In the genomic region with DNA sequence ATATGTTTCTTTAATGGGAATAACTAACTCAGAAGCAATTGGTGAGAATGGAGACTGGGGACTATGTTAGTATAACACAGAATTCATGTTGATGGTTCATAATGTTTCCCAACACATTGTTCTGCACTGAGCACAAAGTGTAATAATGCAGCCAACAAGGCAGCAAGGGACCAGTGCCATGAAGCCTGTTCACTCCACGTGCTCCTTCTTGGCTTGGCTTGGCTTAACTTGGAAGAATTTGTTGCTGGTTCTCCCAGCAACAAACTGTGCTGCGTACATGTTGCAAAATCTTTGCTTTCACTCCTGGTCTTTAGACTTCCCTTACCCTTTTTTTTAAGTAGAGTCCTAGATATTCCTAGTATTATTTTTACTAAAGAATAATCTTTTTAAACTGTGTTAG, we compare ENCODE assay signal across 15 cellular contexts.
DNase-seq lines count a peak whose midpoint lies in the region; ATAC-seq, FAIRE-seq and TF ChIP-seq lines count a peak whose summit lies in the region.
"Had no signal": no experiment of that assay in that cellular context is flagged by ENCODE, and none has a peak within 500 bp of the region (broad histone marks: within the 10 kb centered on the region; RNA-seq: fewer than 3 reads in every experiment).

No MANE protein-coding gene starts in this region.

- ATAC-seq in Right ventricle myocardium inferior (peak; percentile 97), HG02852 (IDR thresholded peaks at IDR 0.05; ENCODE audit: unreplicated experiment) (no peak)
- ATAC-seq: T-cell had no signal

- H3K4me3 ChIP-seq in ascending aorta: peak overlapping the region in 1 of 2 donors; percentile 26
- H3K4me3 ChIP-seq in transverse colon: no peak overlapping the region
- H3K4me3 ChIP-seq: spleen had no signal

- in situ Hi-C loops in transverse colon (cut with MboI; ENCODE audit: low pct_ligation_motif_present in 1 of 4, low pct_unique_long_range_greater_than_20kb in 1 of 4, low sequenced_read_pairs in 3 of 4): loop anchor here in 1 of 4 donors (25.0 kb wide), 1 partner anchor 393 kb away; no protein-coding TSS in a partner anchor

- TF ChIP-seq POLR2A in transverse colon (IDR thresholded peaks at IDR 0.05): no peak

- WGBS in transverse colon (ENCODE audit: low coverage in 1 of 2), 2 donors: 49 to 59% methylated on average over 2 of the region's 2 CpGs

- H3K9me3 ChIP-seq in ascending aorta: no peaks in the 10 kb centered on the region
- no peaks in the 10 kb centered on the region for H3K9me3 ChIP-seq in transverse colon
- H3K9me3 ChIP-seq: spleen had no signal

- DNase-seq in ascending aorta (ENCODE audit: low spot score in 2 of 2) (peak; percentile 60 to 94), Right ventricle myocardium inferior (ENCODE audit: missing footprints) (no peak), myocyte (ENCODE audit: low read depth) (peak; percentile 18), transverse colon (peak; percentile 56), urothelium cell line (ENCODE audit: low spot score) (no peak), SKM-1 treated with dmso at 0.1 percent for 144 hours (lab: John Stamatoyannopoulos, UW; ENCODE audit: unreplicated experiment) (no peak), DMS79 treated with DMSO at 0.1 percent for 48 hours (lab: John Stamatoyannopoulos, UW) (no peak)
- DNase-seq: activated CD4-positive, alpha-beta T cell treated with anti-CD3 and anti-CD28 coated beads, Interleukin-2, amount 10 ng/mL, durations not matched to agents 7 days and 5 days; activated naive CD4-positive, alpha-beta T cell treated with anti-CD3 and anti-CD28 coated beads, Interleukin-2, amount 10 ng/mL, durations not matched to agents 7 days and 5 days; effector CD4-positive, alpha-beta T cell; NCI-H1694 treated with DMSO at 0.1 percent for 48 hours; spleen; T-cell had no signal

- no peak for TF ChIP-seq EP300 in transverse colon (IDR thresholded peaks at IDR 0.05; ENCODE audit: low read depth)

- H3K4me1 ChIP-seq in ascending aorta (peaks cover 12 to 42% of the 10 kb centered on the region in 2 donors), transverse colon (peaks cover 0 to 30% (median 9%) of the 10 kb centered on the region in 4 donors)

- H3K36me3 ChIP-seq in ascending aorta (no peaks in the 10 kb centered on the region), transverse colon (no peaks in the 10 kb centered on the region)

- H3K27ac ChIP-seq in ascending aorta (peak overlapping the region; percentile 61 to 77), transverse colon (peak overlapping the region; percentile 46 to 85 (median 64))
- H3K27ac ChIP-seq: spleen had no signal

- H3K27me3 ChIP-seq in ascending aorta: no peaks in the 10 kb centered on the region
- H3K27me3 ChIP-seq in transverse colon: no peaks in the 10 kb centered on the region
- H3K27me3 ChIP-seq: spleen had no signal

- intact Hi-C loops in ascending aorta (cut with DNase I): no loop called here
- intact Hi-C loops in Right ventricle myocardium inferior (cut with DNase I): loop anchor here (5.0 kb wide), 1 partner anchor 113 kb away; no protein-coding TSS in a partner anchor
- intact Hi-C loops in transverse colon (cut with DNase I; ENCODE audit: low total_unique reads): no loop called here

- FAIRE-seq in urothelium cell line (lab: Jason Lieb, UNC): no peak
- FAIRE-seq: H54 had no signal

- TF ChIP-seq CTCF in ascending aorta (IDR thresholded peaks at IDR 0.05) (no peak), transverse colon (IDR thresholded peaks at IDR 0.05) (no peak)

Comparison
In these comparisons a context has a peak if more than half of its experiments do, and no peak if none do; other contexts are left out.
1. DNase-seq: peak in ascending aorta (2 of 2), myocyte (single experiment) and transverse colon (single experiment); none in Right ventricle myocardium inferior (single experiment), urothelium cell line (single experiment), SKM-1 treated with dmso at 0.1 percent for 144 hours (single experiment) and DMS79 treated with DMSO at 0.1 percent for 48 hours (single experiment).